In genomic region chr18:57649536-57650495, GRCh38 we compare ENCODE assay signal across 8 cellular contexts. TPM values are rescaled to one million over a fixed set of nuclear protein-coding genes. Genes with fewer than 3 reads are reported as not detected.
DNase-seq lines count a peak whose midpoint lies in the region; ATAC-seq and TF ChIP-seq lines count a peak whose summit lies in the region.

No MANE protein-coding gene starts in this region.

- H3K9me3 ChIP-seq in A673 (ENCODE audit: low read depth, low read length, poor library complexity, severe bottlenecking) = no peaks in the 10 kb centered on the region

- TF ChIP-seq CTCF in A673 (conservative IDR thresholded peaks at IDR 0.05; ENCODE audit: low read depth, low read length) = no peak
- TF ChIP-seq CTCF in epithelial cell of esophagus (IDR thresholded peaks at IDR 0.05; ENCODE audit: insufficient read depth, low read depth, low read length, missing control alignments) = no peak

- intact Hi-C loops in A673 (cut with micrococcal nuclease; ENCODE audit: unreplicated experiment) = loop anchor here (10.0 kb wide), 1 partner anchor 395 kb away; the partner anchor contains the start of gene NEDD4L

- CTCF ChIA-PET in A673 (lab: Charles Lee) = no interaction called here

- H3K27ac ChIP-seq in A673 (ENCODE audit: low read depth, low read length, poor library complexity, severe bottlenecking) = peak overlapping the region; percentile 12

- H3K27me3 ChIP-seq in A673 (replicated peaks; ENCODE audit: insufficient read depth, low read depth, low read length, poor library complexity) = no peaks in the 10 kb centered on the region

- DNase-seq in A673 (ENCODE audit: low spot score) (peak; percentile 48), epithelial cell of esophagus (ENCODE audit: low read depth) (peak; percentile 92), hepatic stellate cell (ENCODE audit: low spot score) (no peak), midbrain (lab: John Stamatoyannopoulos, UW) (no peak), NCI-H526 (lab: John Stamatoyannopoulos, UW) (no peak)
- DNase-seq in activated effector memory CD4-positive, alpha-beta T cell treated with anti-CD3 and anti-CD28 coated beads, Interleukin-2, amount 50 U/mL, for 16 hours = no peak

- no TSS peak for BruUV-seq in A673 (replicated peaks; lab: Mats Ljungman, UMichigan)

- H3K36me3 ChIP-seq in A673 (ENCODE audit: insufficient read depth, low read length, poor library complexity, severe bottlenecking) = peaks cover 51% of the 10 kb centered on the region

- peaks cover 22% of the 10 kb centered on the region for H3K4me1 ChIP-seq in A673 (ENCODE audit: insufficient read depth, low read length, poor library complexity, severe bottlenecking)

- peak; percentile 99 for ATAC-seq in GM19395 (IDR thresholded peaks at IDR 0.05; ENCODE audit: unreplicated experiment)
- peak; percentile 94 for ATAC-seq in HG03442 (IDR thresholded peaks at IDR 0.05; ENCODE audit: unreplicated experiment)

- POLR2A ChIA-PET in A673 (lab: Charles Lee; ENCODE audit: low non-redundant PET) = interaction anchor here (0.5 to 0.8 kb wide), 3 partner anchors 15 to 131 kb away, joined by 3 to 4 read pairs (median 3); no protein-coding TSS in a partner anchor

- H3K4me3 ChIP-seq in A673 (ENCODE audit: low read depth, low read length, poor library complexity, severe bottlenecking) (no peak overlapping the region), epithelial cell of esophagus (ENCODE audit: low read length) (no peak overlapping the region)

RNA-seq across cellular contexts. Expression of gene NARS1, which starts 28.2 kb away (rescaled TPM):
- total RNA-seq in A673 (2021) = 249 and 261 TPM in 2 replicates

Comparison
In these comparisons a context has a peak if more than half of its experiments do, and no peak if none do; other contexts are left out.
1. DNase-seq: peak in A673 (single experiment) and epithelial cell of esophagus (single experiment); none in hepatic stellate cell (single experiment), midbrain (single experiment), NCI-H526 (0 of 2) and activated effector memory CD4-positive, alpha-beta T cell treated with anti-CD3 and anti-CD28 coated beads, Interleukin-2, amount 50 U/mL, for 16 hours (single experiment).